In genomic region chr4:3677671-3678070, GRCh38 we compare ENCODE assay signal across 1 cellular context.
TF ChIP-seq lines count a peak whose summit lies in the region.

No MANE protein-coding gene starts in this region.

TF ChIP-seq in GM23338, 12 proteins besides CTCF, POLR2A, EP300 and RAD21 (continued from another document):
- TF ChIP-seq REST (IDR thresholded peaks at IDR 0.05; ENCODE audit: unreplicated experiment) (no peak), STAT1 (IDR thresholded peaks at IDR 0.05; ENCODE audit: unreplicated experiment) (no peak), POLR2AphosphoS5 (IDR thresholded peaks at IDR 0.05; ENCODE audit: low read depth) (no peak), ZNF114 (CRISPR knock-in tag; IDR thresholded peaks at IDR 0.05) (no peak), JUNB (IDR thresholded peaks at IDR 0.05; ENCODE audit: unreplicated experiment) (no peak), CREB1 (CRISPR knock-in tag; IDR thresholded peaks at IDR 0.05; ENCODE audit: low read depth) (no peak), EZH2phosphoT487 (IDR thresholded peaks at IDR 0.05; ENCODE audit: unreplicated experiment) (no peak), NANOG (IDR thresholded peaks at IDR 0.05; ENCODE audit: borderline replicate concordance) (no peak), ETS1 (IDR thresholded peaks at IDR 0.05) (no peak), ZNF331 (CRISPR knock-in tag; IDR thresholded peaks at IDR 0.05; ENCODE audit: low read depth) (no peak)
